28 cellular contexts compared by ENCODE assay signal in genomic region chr7:134405299-134405698, GRCh38.
"Had no signal": no experiment of that assay in that cellular context is flagged by ENCODE, and none has a peak within 500 bp of the region (broad histone marks: within the 10 kb centered on the region; RNA-seq: fewer than 3 reads in every experiment).

No MANE protein-coding gene starts in this region.

- H3K4me1 Mint-ChIP-seq: stimulated activated effector memory CD8-positive, alpha-beta T cell treated with anti-CD3 and anti-CD28 coated beads, Interleukin-12 subunit alpha, Interleukin-12 subunit beta, amount 100 ng/mL, for 72 hours; stimulated activated memory B cell treated with anti-CD40 and anti-IgM and Interleukin-4, amounts not matched to agents 10 μg/mL and 1 μg/mL and 100 μg/mL, for 72 hours; stimulated activated naive B cell treated with anti-CD40 and anti-IgM and Interleukin-4, amounts not matched to agents 10 μg/mL and 1 μg/mL and 100 μg/mL, for 72 hours; stimulated activated naive CD8-positive, alpha-beta T cell treated with anti-CD3 and anti-CD28 coated beads, Interleukin-15, amount 100 ng/mL, for 72 hours had no signal

- ATAC-seq: stimulated activated effector memory CD8-positive, alpha-beta T cell treated with anti-CD3 and anti-CD28 coated beads, Interleukin-12 subunit alpha, Interleukin-12 subunit beta, amount 100 ng/mL, for 72 hours; stimulated activated memory B cell treated with anti-CD40 and anti-IgM and Interleukin-4, amounts not matched to agents 10 μg/mL and 1 μg/mL and 100 μg/mL, for 72 hours; stimulated activated naive B cell treated with anti-CD40 and anti-IgM and Interleukin-4, amounts not matched to agents 10 μg/mL and 1 μg/mL and 100 μg/mL, for 72 hours; stimulated activated naive CD8-positive, alpha-beta T cell treated with anti-CD3 and anti-CD28 coated beads, Interleukin-15, amount 100 ng/mL, for 72 hours; stimulated activated naive CD8-positive, alpha-beta T cell treated with anti-CD3 and anti-CD28 coated beads, Interleukin-15, Interleukin-2, amounts not matched to agents 100 U/mL and 50 U/mL, for 24 hours; upper lobe of right lung had no signal

- H3K9me3 ChIP-seq: stomach, suprapubic skin, testis, thoracic aorta, thyroid gland, tibial artery, transverse colon, upper lobe of left lung, upper lobe of right lung, uterus, vagina had no signal

- H3K9me3 Mint-ChIP-seq: stimulated activated effector memory CD8-positive, alpha-beta T cell treated with anti-CD3 and anti-CD28 coated beads, Interleukin-12 subunit alpha, Interleukin-12 subunit beta, amount 100 ng/mL, for 72 hours; stimulated activated naive CD8-positive, alpha-beta T cell treated with anti-CD3 and anti-CD28 coated beads, Interleukin-15, amount 100 ng/mL, for 72 hours; stimulated activated naive CD8-positive, alpha-beta T cell treated with anti-CD3 and anti-CD28 coated beads, Interleukin-15, Interleukin-2, amounts not matched to agents 100 ng/mL and 50 ng/mL, for 24 hours; type B pancreatic cell had no signal

- H3K27ac ChIP-seq: stomach, suprapubic skin, testis, thoracic aorta, thyroid gland, tibial artery, tibial nerve, transverse colon, upper lobe of left lung, upper lobe of right lung, uterus, vagina had no signal

- H3K36me3 ChIP-seq: stomach, suprapubic skin, thoracic aorta, thyroid gland, tibial artery, tibial nerve, transverse colon, upper lobe of left lung, upper lobe of right lung, uterus, vagina had no signal

- H3K4me1 ChIP-seq: stomach, suprapubic skin, testis, thyroid gland, tibial artery, tibial nerve, transverse colon, upper lobe of left lung, upper lobe of right lung, uterus, vagina had no signal

- H3K27me3 ChIP-seq: suprapubic skin, testis, thyroid gland, tibial nerve, transverse colon, upper lobe of left lung, upper lobe of right lung, uterus, vagina had no signal

- H3K27ac Mint-ChIP-seq: stimulated activated effector memory CD8-positive, alpha-beta T cell treated with anti-CD3 and anti-CD28 coated beads, Interleukin-12 subunit alpha, Interleukin-12 subunit beta, amount 100 ng/mL, for 72 hours; stimulated activated memory B cell treated with anti-CD40 and anti-IgM and Interleukin-4, amounts not matched to agents 10 μg/mL and 1 μg/mL and 100 μg/mL, for 72 hours; stimulated activated naive B cell treated with anti-CD40 and anti-IgM and Interleukin-4, amounts not matched to agents 10 μg/mL and 1 μg/mL and 100 μg/mL, for 72 hours; stimulated activated naive CD8-positive, alpha-beta T cell treated with anti-CD3 and anti-CD28 coated beads, Interleukin-15, amount 100 ng/mL, for 72 hours; stimulated activated naive CD8-positive, alpha-beta T cell treated with anti-CD3 and anti-CD28 coated beads, Interleukin-15, Interleukin-2, amounts not matched to agents 100 ng/mL and 50 ng/mL, for 24 hours; type B pancreatic cell had no signal

- H3K36me3 Mint-ChIP-seq: stimulated activated effector memory CD8-positive, alpha-beta T cell treated with anti-CD3 and anti-CD28 coated beads, Interleukin-12 subunit alpha, Interleukin-12 subunit beta, amount 100 ng/mL, for 72 hours; stimulated activated memory B cell treated with anti-CD40 and anti-IgM and Interleukin-4, amounts not matched to agents 10 μg/mL and 1 μg/mL and 100 μg/mL, for 72 hours; type B pancreatic cell had no signal

- H3K4me3 ChIP-seq: stomach, suprapubic skin, testis, thoracic aorta, thyroid gland, tibial artery, tibial nerve, transverse colon, upper lobe of left lung, upper lobe of right lung, uterus, vagina had no signal

- DNase-seq: stimulated activated CD4-positive, alpha-beta T cell treated with anti-CD3 and anti-CD28 coated beads, Interleukin-2, amount 100 ng/mL, for 48 hours; stimulated activated CD4-positive, alpha-beta T cell treated with anti-CD3 and anti-CD28 coated beads, Interleukin-4, amount 100 ng/mL, for 1 hour; stimulated activated CD4-positive, alpha-beta T cell treated with anti-CD3 and anti-CD28 coated beads, Interleukin-4, amount 100 ng/mL, for 24 hours; stimulated activated CD4-positive, alpha-beta T cell treated with anti-CD3 and anti-CD28 coated beads, Interleukin-4, amount 100 ng/mL, for 4 hours; stimulated activated CD8-positive, alpha-beta memory T cell treated with anti-CD3 and anti-CD28 coated beads, Interleukin-4, amount 100 ng/mL, for 48 hours; stimulated activated naive B cell treated with anti-CD40 and anti-IgM and Interleukin-4, amounts not matched to agents 10 μg/mL and 1 μg/mL and 100 μg/mL, for 72 hours; stimulated activated naive CD4-positive, alpha-beta T cell; stimulated activated naive CD4-positive, alpha-beta T cell treated with Interleukin-2 at 50 U/mL for 16 hours; stimulated activated naive CD8-positive, alpha-beta T cell treated with anti-CD3 and anti-CD28 coated beads, Interleukin-15, amount 100 ng/mL, for 72 hours; stimulated activated naive CD8-positive, alpha-beta T cell treated with anti-CD3 and anti-CD28 coated beads, Interleukin-15, Interleukin-2, amounts not matched to agents 100 U/mL and 50 U/mL, for 24 hours; stomach; substantia nigra; testis; thyroid gland; tibial artery; transverse colon; trophoblast cell; upper lobe of left lung; upper lobe of right lung; uterus had no signal

- H3K4me3 Mint-ChIP-seq: stimulated activated effector memory CD8-positive, alpha-beta T cell treated with anti-CD3 and anti-CD28 coated beads, Interleukin-12 subunit alpha, Interleukin-12 subunit beta, amount 100 ng/mL, for 72 hours; stimulated activated memory B cell treated with anti-CD40 and anti-IgM and Interleukin-4, amounts not matched to agents 10 μg/mL and 1 μg/mL and 100 μg/mL, for 72 hours; stimulated activated naive B cell treated with anti-CD40 and anti-IgM and Interleukin-4, amounts not matched to agents 10 μg/mL and 1 μg/mL and 100 μg/mL, for 72 hours; stimulated activated naive CD8-positive, alpha-beta T cell treated with anti-CD3 and anti-CD28 coated beads, Interleukin-15, amount 100 ng/mL, for 72 hours; stimulated activated naive CD8-positive, alpha-beta T cell treated with anti-CD3 and anti-CD28 coated beads, Interleukin-15, Interleukin-2, amounts not matched to agents 100 ng/mL and 50 ng/mL, for 24 hours; type B pancreatic cell had no signal
